In the genomic region with DNA sequence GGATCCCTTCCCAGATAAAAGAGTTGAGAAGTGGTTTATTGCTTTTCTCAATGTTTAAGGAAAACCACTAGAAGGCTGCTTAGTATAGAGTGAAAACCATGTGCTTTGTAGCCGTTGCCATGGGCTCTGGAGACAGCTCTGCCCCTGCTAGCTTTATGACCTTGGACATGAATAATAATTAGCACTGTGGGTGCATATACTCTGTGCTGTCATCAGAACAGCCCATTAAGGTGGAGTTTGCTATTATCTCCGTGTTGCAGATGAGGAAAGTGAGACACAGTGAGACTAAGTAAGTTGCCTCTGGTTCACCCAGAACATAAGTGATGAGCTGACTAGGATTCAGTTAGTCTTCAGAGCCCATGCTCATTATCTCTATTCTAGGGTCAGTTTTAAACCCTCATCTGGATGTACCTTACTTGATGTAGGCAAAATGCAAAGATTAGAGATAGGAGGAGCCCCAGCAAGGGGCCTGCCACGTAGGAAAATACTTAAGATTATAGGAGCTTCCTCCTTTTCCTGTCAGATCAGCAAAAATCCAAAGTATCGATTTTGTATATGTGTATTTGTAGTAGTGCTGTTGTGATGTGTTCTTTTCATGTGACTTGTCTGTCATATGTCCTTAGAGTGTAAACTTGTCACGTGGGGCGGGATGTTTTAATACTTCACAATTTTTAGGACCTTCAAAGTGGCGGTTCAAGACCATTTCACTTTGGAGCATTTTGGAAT, we compare ENCODE assay signal across 13 cellular contexts.
DNase-seq lines count a peak whose midpoint lies in the region; ATAC-seq and TF ChIP-seq lines count a peak whose summit lies in the region.
"Had no signal": no experiment of that assay in that cellular context is flagged by ENCODE, and none has a peak within 500 bp of the region (broad histone marks: within the 10 kb centered on the region; RNA-seq: fewer than 3 reads in every experiment).

No MANE protein-coding gene starts in this region.

- H4K8ac ChIP-seq in trophoblast cell (ENCODE audit: low read depth, low read length), result no peak overlapping the region

- H3K27ac ChIP-seq in trophoblast cell (ENCODE audit: low read depth, low read length) (peak overlapping the region; percentile 21), heart right ventricle (no peak overlapping the region)

- peaks cover 23% of the 10 kb centered on the region for H3K36me3 Mint-ChIP-seq in activated CD8-positive, alpha-beta T cell treated with anti-CD3 and anti-CD28 coated beads for 36 hours (ENCODE audit: low read depth)

- no peak overlapping the region for H2BK5ac ChIP-seq in trophoblast cell (ENCODE audit: low read depth, low read length, poor library complexity)

- H3K4me3 ChIP-seq in trophoblast cell (ENCODE audit: low read depth, low read length) (no peak overlapping the region), heart right ventricle (no peak overlapping the region)

- peaks cover 43% of the 10 kb centered on the region for H3K4me1 Mint-ChIP-seq in activated CD8-positive, alpha-beta T cell treated with anti-CD3 and anti-CD28 coated beads for 36 hours (ENCODE audit: low read depth)

- H3K27me3 ChIP-seq in trophoblast cell (ENCODE audit: insufficient read depth, low read length) (no peaks in the 10 kb centered on the region), heart right ventricle (no peaks in the 10 kb centered on the region)

- H3K4me3 Mint-ChIP-seq in activated CD8-positive, alpha-beta T cell treated with anti-CD3 and anti-CD28 coated beads for 36 hours, result no peak overlapping the region
- H3K4me3 Mint-ChIP-seq: activated naive CD8-positive, alpha-beta T cell treated with anti-CD3 and anti-CD28 coated beads, Interleukin-2, amount 10 ng/mL, durations not matched to agents 7 days and 5 days; nephron had no signal

- no peak overlapping the region for H2AFZ ChIP-seq in trophoblast cell (ENCODE audit: insufficient read depth, low read length, poor library complexity)

- H3K14ac ChIP-seq in trophoblast cell (ENCODE audit: low read length), result no peak overlapping the region

- H3K79me1 ChIP-seq in trophoblast cell (ENCODE audit: low read length), result peaks cover 9% of the 10 kb centered on the region

- ATAC-seq in GM19372 (IDR thresholded peaks at IDR 0.05; ENCODE audit: low read depth, unreplicated experiment) (peak; percentile 34), HG02623 (IDR thresholded peaks at IDR 0.05; ENCODE audit: unreplicated experiment) (peak; percentile 23), HG03469 (IDR thresholded peaks at IDR 0.05; ENCODE audit: unreplicated experiment) (peak; percentile 21), GM21737 (IDR thresholded peaks at IDR 0.05; ENCODE audit: unreplicated experiment) (no peak), heart right ventricle (no peak)
- ATAC-seq in activated CD8-positive, alpha-beta T cell treated with anti-CD3 and anti-CD28 coated beads for 36 hours, result no peak

- intact Hi-C loops in activated CD8-positive, alpha-beta T cell treated with anti-CD3 and anti-CD28 coated beads for 36 hours (cut with micrococcal nuclease), result no loop called here
- intact Hi-C loops in heart right ventricle (cut with DNase I), result no loop called here

- no peak overlapping the region for H4K91ac ChIP-seq in trophoblast cell (ENCODE audit: low read depth, low read length)

- POLR2A ChIA-PET in activated CD8-positive, alpha-beta T cell treated with anti-CD3 and anti-CD28 coated beads for 36 hours (lab: Charles Lee), result no interaction called here

- no peak overlapping the region for H3K9ac ChIP-seq in trophoblast cell (ENCODE audit: low read length)

- H3K27ac Mint-ChIP-seq in activated CD8-positive, alpha-beta T cell treated with anti-CD3 and anti-CD28 coated beads for 36 hours, result no peak overlapping the region
- H3K27ac Mint-ChIP-seq: activated naive CD8-positive, alpha-beta T cell treated with anti-CD3 and anti-CD28 coated beads, Interleukin-2, amount 10 ng/mL, durations not matched to agents 7 days and 5 days had no signal

- H3K18ac ChIP-seq in trophoblast cell (ENCODE audit: low read length), result no peak overlapping the region

- no peaks in the 10 kb centered on the region for H3K9me3 Mint-ChIP-seq in activated CD8-positive, alpha-beta T cell treated with anti-CD3 and anti-CD28 coated beads for 36 hours
- H3K9me3 Mint-ChIP-seq: activated naive CD8-positive, alpha-beta T cell treated with anti-CD3 and anti-CD28 coated beads, Interleukin-2, amount 10 ng/mL, durations not matched to agents 7 days and 5 days; nephron had no signal

- H3K9me3 ChIP-seq in trophoblast cell (ENCODE audit: insufficient read depth, low read depth, low read length) (no peaks in the 10 kb centered on the region), heart right ventricle (no peaks in the 10 kb centered on the region)

- no peak overlapping the region for H3K23ac ChIP-seq in trophoblast cell (ENCODE audit: low read length)

- no peak for TF ChIP-seq CTCF in activated CD8-positive, alpha-beta T cell treated with anti-CD3 and anti-CD28 coated beads for 36 hours (IDR thresholded peaks at IDR 0.05)
- no peak for TF ChIP-seq CTCF in heart right ventricle (IDR thresholded peaks at IDR 0.05)

- CTCF ChIA-PET in activated CD8-positive, alpha-beta T cell treated with anti-CD3 and anti-CD28 coated beads for 36 hours (lab: Charles Lee), result interaction anchor here (0.6 kb wide), 1 partner anchor 71 kb away, joined by 3 read pairs; no protein-coding TSS in a partner anchor

- H3K4ac ChIP-seq in trophoblast cell (ENCODE audit: low read depth, low read length), result no peak overlapping the region

- H2AK5ac ChIP-seq in trophoblast cell (ENCODE audit: low read length), result no peak overlapping the region

- H2BK120ac ChIP-seq in trophoblast cell (ENCODE audit: insufficient read depth, low read length, poor library complexity), result no peak overlapping the region

- no peaks in the 10 kb centered on the region for H3K27me3 Mint-ChIP-seq in activated CD8-positive, alpha-beta T cell treated with anti-CD3 and anti-CD28 coated beads for 36 hours
- H3K27me3 Mint-ChIP-seq: activated naive CD8-positive, alpha-beta T cell treated with anti-CD3 and anti-CD28 coated beads, Interleukin-2, amount 10 ng/mL, durations not matched to agents 7 days and 5 days had no signal

- no CpG with 5 or more reads among the region's 7 CpGs for WGBS in trophoblast cell (ENCODE audit: extremely low coverage, insufficient coverage, insufficient read length)
- 90 to 92% methylated on average over 7 of the region's 7 CpGs for WGBS in heart right ventricle, 2 donors

- H3K79me2 ChIP-seq in trophoblast cell (ENCODE audit: control insufficient read depth, insufficient read depth, low read length, poor library complexity), result no peaks in the 10 kb centered on the region

- no peaks in the 10 kb centered on the region for H3K36me3 ChIP-seq in trophoblast cell (ENCODE audit: control insufficient read depth in 1 of 2, insufficient read depth in 2 of 2, low read length in 2 of 2)
- peaks cover 0 to 10% (median 0%) of the 10 kb centered on the region in 9 donors for H3K36me3 ChIP-seq in heart right ventricle

- H3K4me2 ChIP-seq in trophoblast cell (ENCODE audit: low read length), result no peak overlapping the region

- no peak overlapping the region for H4K12ac ChIP-seq in trophoblast cell (ENCODE audit: low read depth, low read length)

- no peak overlapping the region for H2BK12ac ChIP-seq in trophoblast cell (ENCODE audit: low read length)

- DNase-seq in trophoblast cell (no peak), heart right ventricle (no peak), OCI-M2 (lab: John Stamatoyannopoulos, UW; ENCODE audit: unreplicated experiment) (no peak)
- no peak for DNase-seq in activated CD8-positive, alpha-beta T cell treated with anti-CD3 and anti-CD28 coated beads for 36 hours
- DNase-seq: activated naive CD8-positive, alpha-beta T cell treated with anti-CD3 and anti-CD28 coated beads, Interleukin-2, amount 10 ng/mL, durations not matched to agents 7 days and 5 days; kidney glomerular epithelial cell; NCI-H1694; T-helper 1 cell had no signal

- H3K4me1 ChIP-seq in trophoblast cell (ENCODE audit: control insufficient read depth in 1 of 2, insufficient read depth in 2 of 2, low read length in 2 of 2) (peaks cover 12 to 22% of the 10 kb centered on the region in 2 experiments), heart right ventricle (peaks cover 0 to 6% (median 3%) of the 10 kb centered on the region in 9 donors)

Comparison
In these comparisons a context has a peak if more than half of its experiments do, and no peak if none do; other contexts are left out.
1. ATAC-seq: peak in GM19372 (single experiment), HG02623 (single experiment) and HG03469 (single experiment); none in activated CD8-positive, alpha-beta T cell treated with anti-CD3 and anti-CD28 coated beads for 36 hours (single experiment), GM21737 (single experiment) and heart right ventricle (0 of 8).